13 cellular contexts compared by ENCODE assay signal in genomic region chr19:7701654-7702457, GRCh38. TPM values are rescaled to one million over a fixed set of nuclear protein-coding genes. Genes with fewer than 3 reads are reported as not detected.
DNase-seq lines count a peak whose midpoint lies in the region; ATAC-seq and TF ChIP-seq lines count a peak whose summit lies in the region.
"Had no signal": no experiment of that assay in that cellular context is flagged by ENCODE, and none has a peak within 500 bp of the region (broad histone marks: within the 10 kb centered on the region; RNA-seq: fewer than 3 reads in every experiment).

Gene FCER2, minus strand, starts transcription at chr19:7702131. Its CDS starts 2,371 bp downstream, at chr19:7699760.

- H3K27me3 ChIP-seq in esophagus squamous epithelium, result peaks cover 0 to 89% (median 3%) of the 10 kb centered on the region in 4 donors
- H3K27me3 ChIP-seq: ovary had no signal

- peak within 1 kb of the TSS; percentile 0 for H3K27ac Mint-ChIP-seq in activated naive CD8-positive, alpha-beta T cell treated with anti-CD3 and anti-CD28 coated beads for 36 hours

- intact Hi-C loops in esophagus squamous epithelium (cut with DNase I), result no loop called here

- peaks cover 12% of the 10 kb centered on the region for H3K27me3 Mint-ChIP-seq in activated naive CD8-positive, alpha-beta T cell treated with anti-CD3 and anti-CD28 coated beads for 36 hours

- no peak within 1 kb of the TSS for H3K27ac ChIP-seq in esophagus squamous epithelium
- H3K27ac ChIP-seq: ovary had no signal

- ATAC-seq in GM19328 (IDR thresholded peaks at IDR 0.05; ENCODE audit: unreplicated experiment) (peak; percentile 45), HG03025 (IDR thresholded peaks at IDR 0.05; ENCODE audit: low FRiP score, unreplicated experiment) (peak; percentile 50)

- no peak within 1 kb of the TSS for H3K4me3 ChIP-seq in esophagus squamous epithelium
- H3K4me3 ChIP-seq: ovary had no signal

- H3K36me3 ChIP-seq in esophagus squamous epithelium, result no peaks in the 10 kb centered on the region
- H3K36me3 ChIP-seq: ovary had no signal

- peaks cover 2% of the 10 kb centered on the region for H3K36me3 Mint-ChIP-seq in activated naive CD8-positive, alpha-beta T cell treated with anti-CD3 and anti-CD28 coated beads for 36 hours

- H3K4me3 Mint-ChIP-seq in activated naive CD8-positive, alpha-beta T cell treated with anti-CD3 and anti-CD28 coated beads for 36 hours, result no peak within 1 kb of the TSS

- peaks cover 47% of the 10 kb centered on the region for H3K4me1 Mint-ChIP-seq in activated naive CD8-positive, alpha-beta T cell treated with anti-CD3 and anti-CD28 coated beads for 36 hours

- TF ChIP-seq POLR2A in esophagus squamous epithelium (IDR thresholded peaks at IDR 0.05), result no peak

- 38 to 58% methylated on average over 7 to 16 of the region's 20 CpGs for WGBS in esophagus squamous epithelium, 2 donors

- H3K9me3 ChIP-seq in esophagus squamous epithelium, result no peaks in the 10 kb centered on the region
- H3K9me3 ChIP-seq: ovary had no signal

- TF ChIP-seq CTCF in GM10266 (IDR thresholded peaks at IDR 0.05; ENCODE audit: control insufficient read depth, insufficient read depth, low read depth, missing control alignments) (no peak), esophagus squamous epithelium (IDR thresholded peaks at IDR 0.05) (no peak)

- no peaks in the 10 kb centered on the region for H3K4me1 ChIP-seq in esophagus squamous epithelium

- H3K9me3 Mint-ChIP-seq in activated naive CD8-positive, alpha-beta T cell treated with anti-CD3 and anti-CD28 coated beads for 36 hours, result no peaks in the 10 kb centered on the region

- DNase-seq in GM10266 (ENCODE audit: extremely low spot score), result peak; percentile 68
- no peak for DNase-seq in activated naive CD8-positive, alpha-beta T cell treated with anti-CD3 and anti-CD28 coated beads for 36 hours
- no peak for DNase-seq in globus pallidus (ENCODE audit: low spot score)
- no peak for DNase-seq in NCI-H82 (lab: John Stamatoyannopoulos, UW)
- DNase-seq in SW480 (ENCODE audit: low spot score), result no peak
- DNase-seq in esophagus squamous epithelium (lab: John Stamatoyannopoulos, UW), result no peak
- DNase-seq: anterior cingulate cortex, DMS79 treated with DMSO at 0.1 percent for 48 hours, ovary had no signal

RNA-seq across cellular contexts. Expression of gene FCER2, which starts in this region (rescaled TPM):
- total RNA-seq in activated naive CD8-positive, alpha-beta T cell treated with anti-CD3 and anti-CD28 coated beads for 36 hours, result 1 to 10 TPM; 1.5 to 1.7 TPM
- total RNA-seq in esophagus squamous epithelium, result not detected
- total RNA-seq: glomerular endothelial cell, LHCN-M2 had no signal
